ENCODE assay signal across 23 cellular contexts in the genomic region with DNA sequence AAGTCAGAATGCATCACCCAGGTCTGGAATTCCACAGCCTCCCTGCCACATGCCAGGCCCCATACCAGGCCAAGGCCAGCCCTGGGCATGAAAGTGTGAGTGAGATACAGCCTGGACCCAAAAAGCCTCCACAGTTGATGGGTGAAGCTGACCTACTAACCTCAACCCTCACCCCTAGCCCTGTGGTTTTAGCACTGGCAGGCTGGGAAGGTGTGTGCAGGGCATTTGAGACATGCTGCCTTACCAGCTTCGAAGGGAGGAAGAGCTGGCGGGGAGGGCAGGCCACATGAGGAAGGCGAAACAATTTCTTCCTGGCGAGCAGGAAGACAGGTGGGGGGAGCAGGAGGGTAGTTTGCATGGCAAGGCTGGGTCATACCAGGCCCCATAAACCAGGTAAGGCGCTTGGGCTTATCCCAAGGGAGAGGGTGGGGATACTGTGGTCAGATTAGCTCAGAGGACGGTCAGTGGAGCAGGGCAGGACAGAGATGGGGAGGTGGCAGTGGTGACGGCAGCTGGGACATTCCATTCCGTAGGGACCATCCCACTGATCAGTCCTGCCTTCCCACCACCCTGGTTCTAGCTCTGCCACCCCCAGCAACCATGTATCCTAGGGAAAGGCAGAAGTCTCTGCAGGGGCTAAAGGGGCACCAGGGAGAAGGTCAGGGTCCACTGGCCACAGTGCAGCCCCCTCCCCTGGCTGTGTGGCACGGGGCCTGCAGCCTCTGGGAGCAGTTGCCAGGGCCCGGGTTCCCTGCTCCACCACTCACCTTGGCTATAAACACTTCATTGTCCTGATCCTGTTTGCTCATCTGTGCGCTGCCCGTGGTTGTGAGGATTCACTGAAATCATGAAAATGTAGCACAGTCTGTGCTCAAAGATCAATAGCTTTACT.
DNase-seq lines count a peak whose midpoint lies in the region; ATAC-seq, FAIRE-seq and TF ChIP-seq lines count a peak whose summit lies in the region.
"Had no signal": no experiment of that assay in that cellular context is flagged by ENCODE, and none has a peak within 500 bp of the region (broad histone marks: within the 10 kb centered on the region; RNA-seq: fewer than 3 reads in every experiment).

No MANE protein-coding gene starts in this region.

- no peak overlapping the region for H3K4ac ChIP-seq in neuronal stem cell (ENCODE audit: low read length)

- no peak for TF ChIP-seq POLR2A in K562 (conservative IDR thresholded peaks at IDR 0.05)

- H3K4me2 ChIP-seq in K562 (ENCODE audit: insufficient read depth, low read length) (peak overlapping the region; percentile 94), neuronal stem cell (ENCODE audit: insufficient read depth, low read length, poor library complexity, severe bottlenecking) (no peak overlapping the region)
- H3K4me2 ChIP-seq: KMS-11 had no signal

- no peaks in the 10 kb centered on the region for H3K36me3 Mint-ChIP-seq in CD8-positive, alpha-beta memory T cell

- no peaks in the 10 kb centered on the region for H3K9me3 ChIP-seq in CD8-positive, alpha-beta memory T cell (ENCODE audit: low read length)
- H3K9me3 ChIP-seq in K562 (replicated peaks; ENCODE audit: control insufficient read depth, insufficient read depth, low read depth, low read length) (no peaks in the 10 kb centered on the region), neuronal stem cell (replicated peaks in 1 of 2; ENCODE audit: control insufficient read depth in 2 of 2, insufficient read depth in 1 of 2, low read depth in 1 of 2, low read length in 2 of 2) (peaks cover 0 to 3% of the 10 kb centered on the region in 2 donors), upper lobe of right lung (no peaks in the 10 kb centered on the region)
- H3K9me3 ChIP-seq: Caco-2 had no signal

- peak overlapping the region in 2 of 7 donors; percentile 41 to 61 for H3K4me3 Mint-ChIP-seq in CD8-positive, alpha-beta memory T cell

- TF ChIP-seq CTCF in K562 (IDR thresholded peaks at IDR 0.05 in 2 of 3, conservative IDR thresholded peaks at IDR 0.05 in 1 of 3; ENCODE audit: insufficient read depth in 2 of 3, low read depth in 1 of 3, low read length in 3 of 3) (no peak), upper lobe of right lung (IDR thresholded peaks at IDR 0.05) (no peak)

- H3K4me1 Mint-ChIP-seq in CD8-positive, alpha-beta memory T cell = peaks cover 0 to 13% (median 5%) of the 10 kb centered on the region in 3 donors

- peaks cover 14% of the 10 kb centered on the region for H3K79me2 ChIP-seq in K562 (ENCODE audit: control insufficient read depth, insufficient read depth, low read length)

- no peaks in the 10 kb centered on the region for H4K20me1 ChIP-seq in K562 (replicated peaks; ENCODE audit: control insufficient read depth, insufficient read depth, low read length)

- H3K4me3 ChIP-seq in CD8-positive, alpha-beta memory T cell (ENCODE audit: low read length) = no peak overlapping the region
- H3K4me3 ChIP-seq in K562 = peak overlapping the region; percentile 25; the same call in 1 of the 2 replicates
- no peak overlapping the region for H3K4me3 ChIP-seq in neuronal stem cell (ENCODE audit: low read length in 2 of 2)
- no peak overlapping the region for H3K4me3 ChIP-seq in upper lobe of right lung
- H3K4me3 ChIP-seq: SK-N-MC had no signal

- TF ChIP-seq RAD21 in K562 (CRISPR knock-in tag; conservative IDR thresholded peaks at IDR 0.05 in 1 of 2, IDR thresholded peaks at IDR 0.05 in 1 of 2) = no peak

- peak overlapping the region; percentile 78 for H3K27ac ChIP-seq in CD8-positive, alpha-beta memory T cell (ENCODE audit: low read depth, low read length)
- H3K27ac ChIP-seq in K562 (ENCODE audit: extremely low read depth, low read depth, low read length) = peak overlapping the region; percentile 81
- no peak overlapping the region for H3K27ac ChIP-seq in neuronal stem cell (replicated peaks; ENCODE audit: low read length)
- H3K27ac ChIP-seq in upper lobe of right lung = no peak overlapping the region
- H3K27ac ChIP-seq: KMS-11, SK-N-MC had no signal

- intact Hi-C loops in K562 (cut with micrococcal nuclease) (no loop called here), upper lobe of right lung (cut with DNase I) (no loop called here)

- H3K9ac ChIP-seq in K562 (ENCODE audit: insufficient read depth in 1 of 2, low read depth in 2 of 2, low read length in 2 of 2) (peak overlapping the region; percentile 79 to 88), neuronal stem cell (ENCODE audit: low read depth, low read length, poor library complexity) (no peak overlapping the region)
- H3K9ac ChIP-seq: KMS-11 had no signal

- H3K27me3 Mint-ChIP-seq in CD8-positive, alpha-beta memory T cell = peaks cover 0 to 4% of the 10 kb centered on the region in 2 donors

- H3K36me3 ChIP-seq in CD8-positive, alpha-beta memory T cell (ENCODE audit: insufficient read depth, low read length) = no peaks in the 10 kb centered on the region
- H3K36me3 ChIP-seq in K562 (ENCODE audit: control insufficient read depth, insufficient read depth, low read length) (peaks cover 12% of the 10 kb centered on the region; the same call in 2 of the 3 replicates), neuronal stem cell (replicated peaks in 1 of 2; ENCODE audit: control insufficient read depth in 2 of 2, insufficient read depth in 2 of 2, low read length in 2 of 2) (no peaks in the 10 kb centered on the region), upper lobe of right lung (no peaks in the 10 kb centered on the region)

- POLR2A ChIA-PET in CD8-positive, alpha-beta memory T cell (lab: Charles Lee) = no interaction called here
- POLR2A ChIA-PET in K562 (lab: Yijun Ruan, JAX) = interaction anchor here (0.7 to 1.9 kb wide), 7 partner anchors 10 to 58 kb away, joined by 3 to 8 read pairs (median 4); no protein-coding TSS in a partner anchor

- no peaks in the 10 kb centered on the region for H3K27me3 ChIP-seq in CD8-positive, alpha-beta memory T cell (ENCODE audit: insufficient read depth, low read length, poor library complexity, severe bottlenecking)
- H3K27me3 ChIP-seq in K562 (ENCODE audit: control insufficient read depth in 2 of 2, insufficient read depth in 2 of 2, low read length in 2 of 2) = no peaks in the 10 kb centered on the region
- H3K27me3 ChIP-seq in neuronal stem cell (ENCODE audit: control insufficient read depth in 3 of 3, insufficient read depth in 3 of 3, low read depth in 1 of 3, low read length in 3 of 3) = peaks cover 0 to 49% (median 0%) of the 10 kb centered on the region in 3 experiments
- H3K27me3 ChIP-seq in upper lobe of right lung = no peaks in the 10 kb centered on the region

- no peak overlapping the region for H2BK12ac ChIP-seq in neuronal stem cell (ENCODE audit: low read length)

- peak overlapping the region; percentile 60 for H3K18ac ChIP-seq in neuronal stem cell (ENCODE audit: low read length)

- H2BK5ac ChIP-seq in neuronal stem cell (ENCODE audit: low read length) = no peak overlapping the region

- H3K27ac Mint-ChIP-seq in CD8-positive, alpha-beta memory T cell = peak overlapping the region in 1 of 8 donors; percentile 72

- no peak for ATAC-seq in K562
- no peak for ATAC-seq in upper lobe of right lung
- ATAC-seq in GM21515 (IDR thresholded peaks at IDR 0.05; ENCODE audit: unreplicated experiment) = no peak

- no peak for TF ChIP-seq EP300 in K562 (IDR thresholded peaks at IDR 0.05; ENCODE audit: low read length)

- H3K9me1 ChIP-seq in K562 (ENCODE audit: control insufficient read depth, insufficient read depth, low read length) = no peaks in the 10 kb centered on the region

- H2AFZ ChIP-seq in K562 (ENCODE audit: low read depth, low read length) = peak overlapping the region; percentile 91
- no peak overlapping the region for H2AFZ ChIP-seq in neuronal stem cell (ENCODE audit: low read length)

- BruUV-seq in K562 (replicated peaks; lab: Mats Ljungman, UMichigan) = no TSS peak

- in situ Hi-C loops in K562 (cut with MboI) = no loop called here

- peak; percentile 11 for DNase-seq in AG20443 (ENCODE audit: low spot score)
- DNase-seq in CD8-positive, alpha-beta memory T cell = peak in 1 of 5 donors; percentile 18
- no peak for DNase-seq in K562 (ENCODE audit: extremely low read depth in 1 of 4, low spot score in 3 of 4)
- no peak for DNase-seq in neuronal stem cell (ENCODE audit: low spot score)
- no peak for DNase-seq in upper lobe of right lung
- no peak for DNase-seq in COLO668 (lab: John Stamatoyannopoulos, UW; ENCODE audit: unreplicated experiment)
- DNase-seq in NCI-H2227 treated with DMSO at 0.1 percent for 48 hours (lab: John Stamatoyannopoulos, UW) = no peak
- DNase-seq: AML-193, Caco-2, DMS153, GDM1, GOT3, NCI-H1436 treated with DMSO at 0.1 percent for 48 hours, NCI-H2081, NCI-H2171 treated with DMSO at 0.1 percent for 48 hours, NCI-H446 treated with DMSO at 0.1 percent for 48 hours, NCI-H748 treated with DMSO at 0.1 percent for 48 hours, OCI-M1, SHP77, T-helper 1 cell had no signal

- no peak overlapping the region for H2BK120ac ChIP-seq in neuronal stem cell (ENCODE audit: low read depth, low read length)

- H4K91ac ChIP-seq in neuronal stem cell (ENCODE audit: low read depth, low read length, poor library complexity) = no peak overlapping the region

- H2BK15ac ChIP-seq in neuronal stem cell (ENCODE audit: low read length) = peak overlapping the region; percentile 41

- H3K14ac ChIP-seq in neuronal stem cell (ENCODE audit: low read length) = no peak overlapping the region

- CTCF ChIA-PET in CD8-positive, alpha-beta memory T cell (lab: Charles Lee) = no interaction called here
- CTCF ChIA-PET in K562 (lab: Yijun Ruan, JAX; ENCODE audit: low intra/inter-chr PET ratio) = no interaction called here

- H2AK5ac ChIP-seq in neuronal stem cell (ENCODE audit: low read depth, low read length) = peak overlapping the region; percentile 77

- peak overlapping the region; percentile 65 for H3K23ac ChIP-seq in neuronal stem cell (ENCODE audit: low read depth, low read length, poor library complexity)

- H4K8ac ChIP-seq in neuronal stem cell (ENCODE audit: low read depth, low read length) = no peak overlapping the region

- peak; percentile 48 for FAIRE-seq in K562 (lab: Jason Lieb, UNC)

- no peaks in the 10 kb centered on the region for H3K79me1 ChIP-seq in neuronal stem cell (ENCODE audit: low read depth, low read length)

- no peaks in the 10 kb centered on the region for H3K9me3 Mint-ChIP-seq in CD8-positive, alpha-beta memory T cell

- H3K4me1 ChIP-seq in CD8-positive, alpha-beta memory T cell (ENCODE audit: insufficient read depth, low read length) = no peaks in the 10 kb centered on the region
- H3K4me1 ChIP-seq in K562 (replicated peaks in 1 of 2; ENCODE audit: control insufficient read depth in 2 of 2, insufficient read depth in 2 of 2, low read length in 2 of 2) = peaks cover 46 to 78% of the 10 kb centered on the region in 2 experiments
- peaks cover 2 to 12% of the 10 kb centered on the region in 2 donors for H3K4me1 ChIP-seq in neuronal stem cell (ENCODE audit: control insufficient read depth in 2 of 2, insufficient read depth in 1 of 2, low read depth in 1 of 2, low read length in 2 of 2)
- H3K4me1 ChIP-seq in upper lobe of right lung = no peaks in the 10 kb centered on the region
- H3K4me1 ChIP-seq: Caco-2 had no signal

- 82% methylated on average over 12 of the region's 12 CpGs for WGBS in K562 (ENCODE audit: insufficient coverage, low coverage, missing lambda C conversion rate)
- WGBS in neuronal stem cell (ENCODE audit: extremely low coverage in 2 of 2, insufficient read length in 2 of 2, insufficient replicate concordance in 1 of 2), 2 donors = no CpG with 5 or more reads among the region's 12 CpGs

TF ChIP-seq in K562, 482 proteins besides CTCF, POLR2A, EP300 and RAD21 (continues in another document):
- no peak for TF ChIP-seq SNRNP70 (optimal IDR thresholded peaks at IDR 0.05; ENCODE audit: low read depth, low read length)

Comparison
In these comparisons a context has a peak if more than half of its experiments do, and no peak if none do; other contexts are left out.
1. H3K27ac ChIP-seq: peak in CD8-positive, alpha-beta memory T cell (single experiment) and K562 (single experiment); none in neuronal stem cell (single experiment) and upper lobe of right lung (single experiment).